2 cellular contexts compared by ENCODE assay signal in the genomic region with DNA sequence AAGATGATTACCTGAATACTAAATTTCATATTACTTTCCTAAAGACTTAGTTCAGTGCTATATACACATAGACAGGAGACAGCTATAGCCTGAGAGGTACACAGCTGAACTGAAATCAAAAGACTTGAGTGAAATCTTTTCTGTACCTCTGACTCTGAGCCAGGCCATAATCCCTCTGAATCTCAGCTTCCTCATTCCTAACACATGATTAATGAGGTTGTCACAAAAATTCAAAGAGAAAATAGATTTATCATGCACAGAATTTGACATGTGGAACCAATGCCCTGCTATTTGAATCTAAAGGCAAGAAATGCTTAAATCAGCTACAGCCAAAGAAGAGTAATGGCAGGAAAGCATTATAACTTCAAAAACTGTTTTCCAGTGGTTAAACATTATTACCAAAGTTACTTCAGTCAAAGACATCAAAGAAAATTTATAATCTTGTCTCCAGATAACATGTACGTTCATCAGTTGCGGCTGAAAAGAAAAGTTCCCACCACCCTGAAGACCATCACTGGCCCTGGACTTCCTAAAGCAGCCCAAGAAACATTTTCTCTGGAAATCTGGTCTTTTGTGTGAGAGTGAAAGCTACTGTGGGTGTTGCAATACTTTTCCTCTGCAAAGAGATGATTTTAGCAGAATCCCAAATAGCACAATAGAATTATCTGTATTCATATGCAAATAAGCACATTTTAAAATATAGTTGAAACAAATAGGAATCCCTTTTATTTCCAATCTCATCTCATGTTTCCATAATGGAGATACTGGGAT.
TF ChIP-seq lines count a peak whose summit lies in the region.

No MANE protein-coding gene starts in this region.

TF ChIP-seq in GM23338, 12 proteins besides CTCF, POLR2A, EP300 and RAD21:
- no peak for TF ChIP-seq ZNF462 (CRISPR knock-in tag; IDR thresholded peaks at IDR 0.05)
- TF ChIP-seq ZNF331 (CRISPR knock-in tag; IDR thresholded peaks at IDR 0.05; ENCODE audit: low read depth) = no peak

TF ChIP-seq in H1, 55 proteins besides CTCF, POLR2A, EP300 and RAD21:
- TF ChIP-seq CEBPB (IDR thresholded peaks at IDR 0.05; ENCODE audit: low read depth, low read length) (0 out of 2 replicates have a peak, but pooled peaks have one; percentile 15), SIX5 (IDR thresholded peaks at IDR 0.05; ENCODE audit: low read depth, low read length) (no peak)
